In genomic region chr4:70842761-70843435, GRCh38 we compare ENCODE assay signal across 14 cellular contexts. TPM values are rescaled to one million over a fixed set of nuclear protein-coding genes. Genes with fewer than 3 reads are reported as not detected.
A peak's percentile ranks its signal among the peaks of the same experiment; 100 is the strongest.
DNase-seq lines count a peak whose midpoint lies in the region; ATAC-seq, FAIRE-seq and TF ChIP-seq lines count a peak whose summit lies in the region.
"Had no signal": no experiment of that assay in that cellular context is flagged by ENCODE, and none has a peak within 500 bp of the region (broad histone marks: within the 10 kb centered on the region; RNA-seq: fewer than 3 reads in every experiment).

No MANE protein-coding gene starts in this region.

- H3K27me3 ChIP-seq in adrenal gland, result no peaks in the 10 kb centered on the region
- H3K27me3 ChIP-seq: colonic mucosa had no signal

- H3K4me3 ChIP-seq in adrenal gland, result no peak overlapping the region
- H3K4me3 ChIP-seq: colonic mucosa had no signal

- no peaks in the 10 kb centered on the region for H3K36me3 ChIP-seq in adrenal gland (replicated peaks in 1 of 2)
- H3K36me3 ChIP-seq: colonic mucosa had no signal

- H3K4me1 ChIP-seq in adrenal gland (replicated peaks in 1 of 2), result peaks cover 6 to 13% of the 10 kb centered on the region in 2 donors
- H3K4me1 ChIP-seq: colonic mucosa had no signal

- FAIRE-seq in GM12892 (lab: Jason Lieb, UNC), result peak; percentile 96
- FAIRE-seq: islet of Langerhans, small intestine had no signal

- no peak for TF ChIP-seq POLR2A in GM12892 (IDR thresholded peaks at IDR 0.05; ENCODE audit: low read depth, low read length)
- TF ChIP-seq POLR2A in adrenal gland (IDR thresholded peaks at IDR 0.05), result no peak

- no peak for TF ChIP-seq CTCF in adrenal gland (IDR thresholded peaks at IDR 0.05)

- DNase-seq in GM12892 (ENCODE audit: insufficient read length) (no peak), adrenal gland (no peak), DMS79 treated with DMSO at 0.1 percent for 48 hours (lab: John Stamatoyannopoulos, UW) (no peak), activated gamma-delta T cell (lab: John Stamatoyannopoulos, UW) (no peak), DMS53 treated with DMSO at 0.1 percent for 48 hours (lab: John Stamatoyannopoulos, UW; ENCODE audit: unreplicated experiment) (no peak), NCI-H2081 treated with DMSO at 0.1 percent for 48 hours (lab: John Stamatoyannopoulos, UW) (no peak)
- DNase-seq: activated gamma-delta T cell treated with Interleukin-2 at 50 U/mL for 16 hours; colonic mucosa; naive thymus-derived CD8-positive, alpha-beta T cell; NCI-H1694; small intestine had no signal

- peak overlapping the region in 3 of 5 donors; percentile 30 to 62 (median 51) for H3K27ac ChIP-seq in adrenal gland
- H3K27ac ChIP-seq: colonic mucosa had no signal

- intact Hi-C loops in adrenal gland (cut with DNase I), result loop anchor here (10.0 kb wide), 3 partner anchors 52 to 152 kb away; partner anchors contain the start of genes DCK (in 1 of the 2) and MOB1B (in 1 of the 2)

- WGBS in adrenal gland, 4 donors, result 65 to 83% (median 75%) methylated on average over 6 of the region's 6 CpGs

- no peaks in the 10 kb centered on the region for H3K9me3 ChIP-seq in adrenal gland (replicated peaks in 1 of 3)
- H3K9me3 ChIP-seq: colonic mucosa had no signal

- ATAC-seq in GM19395 (IDR thresholded peaks at IDR 0.05; ENCODE audit: unreplicated experiment) (peak; percentile 23), HG03095 (IDR thresholded peaks at IDR 0.05; ENCODE audit: unreplicated experiment) (peak; percentile 27)
- ATAC-seq: naive thymus-derived CD8-positive, alpha-beta T cell had no signal

RNA-seq across cellular contexts. Expression of gene GRSF1, which starts 3.2 kb away (rescaled TPM):
- polyA plus RNA-seq in GM12892 (2012; ENCODE audit: missing spikeins), result 87.7 TPM
- 100 to 1,000 TPM in 3 of 8 donors, 10 to 100 TPM in 5; 64.1 to 106 (median 92.5) TPM for total RNA-seq in adrenal gland
- polyA plus RNA-seq in adrenal gland, result 100 to 1,000 TPM in 1 of 3 donors, 10 to 100 TPM in 2; 35.6 to 149 (median 36.6) TPM

RNA-seq across cellular contexts. Expression of gene MOB1B, which starts 59.3 kb away (rescaled TPM):
- 8.5 TPM for polyA plus RNA-seq in GM12892 (2012; ENCODE audit: missing spikeins)
- 10 to 100 TPM in 6 of 8 donors, 1 to 10 TPM in 2; 5.8 to 25.4 (median 17.0) TPM for total RNA-seq in adrenal gland
- 10 to 100 TPM in 1 of 3 donors, 1 to 10 TPM in 2; 3.5 to 15.7 (median 3.6) TPM for polyA plus RNA-seq in adrenal gland
